Comparison of ENCODE assay signal across 29 cellular contexts in genomic region chr2:146220957-146221356, GRCh38.
"Had no signal": no experiment of that assay in that cellular context is flagged by ENCODE, and none has a peak within 500 bp of the region (broad histone marks: within the 10 kb centered on the region; RNA-seq: fewer than 3 reads in every experiment).

No MANE protein-coding gene starts in this region.

- ATAC-seq: Panc1, Right ventricle myocardium inferior, T-cell had no signal

- H3K36me3 ChIP-seq: SJCRH30 had no signal

- DNase-seq: Karpas-422, MM.1S, MV-4-11, NCI-H1092, NCI-H1105, NCI-H1417 treated with DMSO at 0.1 percent for 48 hours, NCI-H1436 treated with DMSO at 0.1 percent for 48 hours, NCI-H187, NCI-H2029, NCI-H2081, NCI-H2171, NCI-H226, NCI-H446 treated with DMSO at 0.1 percent for 48 hours, NCI-H510A, NCI-H524, NCI-H526, NCI-H69, NCI-H748 treated with DMSO at 0.1 percent for 48 hours, NCI-H82, PC-9, SHP77, SIG-M5, SJCRH30, T-cell had no signal

- H3K4me2 ChIP-seq: KMS-11, PC-9 had no signal

- H3K9me3 ChIP-seq: SJCRH30 had no signal

- H2AFZ ChIP-seq: PC-9 had no signal

- H3K9ac ChIP-seq: KMS-11 had no signal

- H3K4me3 ChIP-seq: PC-9, SJCRH30, SK-N-MC had no signal

- H3K4me1 ChIP-seq: SJCRH30 had no signal

- H3K27me3 ChIP-seq: SJCRH30 had no signal

- H3K27ac ChIP-seq: KMS-11, PC-9, RWPE1, SJCRH30, SK-N-MC had no signal
